ENCODE assay signal across 1 cellular context in genomic region chr6:72619883-72620696, GRCh38.
TF ChIP-seq lines count a peak whose summit lies in the region.

No MANE protein-coding gene starts in this region.

TF ChIP-seq in GM12878, 131 proteins besides CTCF, POLR2A, EP300 and RAD21 (continued from another document):
- no peak for TF ChIP-seq BCLAF1 (IDR thresholded peaks at IDR 0.05)
- TF ChIP-seq IKZF2 (IDR thresholded peaks at IDR 0.05) = peak; percentile 89 to 91
- no peak for TF ChIP-seq E4F1 (IDR thresholded peaks at IDR 0.05; ENCODE audit: borderline replicate concordance, partially characterized antibody)
- TF ChIP-seq CBX5 (IDR thresholded peaks at IDR 0.05; ENCODE audit: low read depth) = no peak; the same call in 1 of the 2 replicates
- TF ChIP-seq HDGF (IDR thresholded peaks at IDR 0.05) = 0 out of 2 replicates have a peak, but pooled peaks have one; percentile 57
- peak; percentile 90 for TF ChIP-seq ZNF687 (IDR thresholded peaks at IDR 0.05)
- TF ChIP-seq RB1 (IDR thresholded peaks at IDR 0.05; ENCODE audit: borderline replicate concordance) = peak; percentile 73; the same call in 1 of the 2 replicates
- peak; percentile 95 for TF ChIP-seq IKZF1 (conservative IDR thresholded peaks at IDR 0.05)
- peak; percentile 87 for TF ChIP-seq RAD51 (IDR thresholded peaks at IDR 0.05)
- TF ChIP-seq ESRRA (IDR thresholded peaks at IDR 0.05; ENCODE audit: low read length) = no peak
- TF ChIP-seq CEBPB (IDR thresholded peaks at IDR 0.05; ENCODE audit: borderline replicate concordance in 1 of 2, low read depth in 2 of 2, low read length in 2 of 2) = no peak
- TF ChIP-seq MTA2 (IDR thresholded peaks at IDR 0.05; ENCODE audit: low read depth) = peak; percentile 73; the same call in 1 of the 2 replicates
- no peak for TF ChIP-seq SUPT20H (IDR thresholded peaks at IDR 0.05; ENCODE audit: borderline replicate concordance, control insufficient read depth, low read depth, low read length)
- peak; percentile 84 to 98 for TF ChIP-seq EGR1 (IDR thresholded peaks at IDR 0.05; ENCODE audit: borderline replicate concordance in 1 of 2, low read depth in 2 of 2, low read length in 2 of 2)
TF ChIP-seq in GM12878: peak in this region for 50.
